ENCODE assay signal across 8 cellular contexts in genomic region chr10:5813091-5813340, GRCh38. TPM values are rescaled to one million over a fixed set of nuclear protein-coding genes. Genes with fewer than 3 reads are reported as not detected.
DNase-seq lines count a peak whose midpoint lies in the region; ATAC-seq and TF ChIP-seq lines count a peak whose summit lies in the region.

No MANE protein-coding gene starts in this region.

- TF ChIP-seq CTCF in GM12875 (IDR thresholded peaks at IDR 0.05; ENCODE audit: borderline replicate concordance, insufficient read depth, low read depth, low read length) (no peak), HFF-Myc (IDR thresholded peaks at IDR 0.05; ENCODE audit: low read depth, low read length, missing control alignments) (no peak), PC-3 (conservative IDR thresholded peaks at IDR 0.05; ENCODE audit: low read depth, low read length) (no peak), osteocyte (IDR thresholded peaks at IDR 0.05) (no peak)

- peak; percentile 18 for ATAC-seq in PC-3

- H2AFZ ChIP-seq in PC-3 (ENCODE audit: low read length), result no peak overlapping the region

- H3K27me3 ChIP-seq in PC-3 (ENCODE audit: low read length) (no peaks in the 10 kb centered on the region), esophagus (ENCODE audit: control insufficient read depth in 1 of 2, insufficient read depth in 2 of 2, low read length in 2 of 2) (no peaks in the 10 kb centered on the region)

- H3K9me2 ChIP-seq in PC-3 (replicated peaks; ENCODE audit: low read length), result no peaks in the 10 kb centered on the region

- peaks cover 33% of the 10 kb centered on the region for H4K20me1 ChIP-seq in PC-3 (ENCODE audit: low read length)

- CTCF ChIA-PET in PC-3 (lab: Charles Lee), result no interaction called here

- H3F3A ChIP-seq in PC-3 (ENCODE audit: low read length, unreplicated experiment), result no peaks in the 10 kb centered on the region

- H3K27ac Mint-ChIP-seq in osteocyte (ENCODE audit: unreplicated experiment), result peak overlapping the region; percentile 94

- H3K9me3 ChIP-seq in PC-3 (ENCODE audit: low read length) (no peaks in the 10 kb centered on the region), esophagus (ENCODE audit: control insufficient read depth in 2 of 2, insufficient read depth in 1 of 2, low read depth in 1 of 2, low read length in 1 of 2) (no peaks in the 10 kb centered on the region)

- no peaks in the 10 kb centered on the region for H3K36me3 Mint-ChIP-seq in osteocyte (ENCODE audit: unreplicated experiment)

- H3K4me1 Mint-ChIP-seq in osteocyte (ENCODE audit: unreplicated experiment), result peaks cover 50% of the 10 kb centered on the region

- H3K4me1 ChIP-seq in PC-3 (ENCODE audit: insufficient read depth, low read length), result peaks cover 26% of the 10 kb centered on the region
- H3K4me1 ChIP-seq in esophagus (ENCODE audit: control insufficient read depth in 2 of 2, insufficient read depth in 2 of 2, low read length in 1 of 2), result no peaks in the 10 kb centered on the region

- H3K79me2 ChIP-seq in PC-3 (ENCODE audit: low read length), result peaks cover 62% of the 10 kb centered on the region

- no peaks in the 10 kb centered on the region for H3K27me3 Mint-ChIP-seq in osteocyte (ENCODE audit: unreplicated experiment)

- H3K9ac ChIP-seq in PC-3 (ENCODE audit: low read length), result peak overlapping the region; percentile 99

- POLR2A ChIA-PET in PC-3 (lab: Charles Lee; ENCODE audit: unreplicated experiment), result interaction anchor here (0.6 to 1.4 kb wide), 4 partner anchors 25 to 367 kb away, joined by 3 to 5 read pairs (median 4); partner anchors contain the start of genes ANKRD16 and FBH1

- H3K36me3 ChIP-seq in PC-3 (ENCODE audit: low read depth, low read length) (no peaks in the 10 kb centered on the region), esophagus (ENCODE audit: control insufficient read depth in 2 of 2, insufficient read depth in 2 of 2, low read length in 1 of 2) (no peaks in the 10 kb centered on the region)

- intact Hi-C loops in PC-3 (cut with micrococcal nuclease), result loop anchor here (5.0 kb wide), 2 partner anchors 74 to 126 kb away; partner anchors contain the start of gene ANKRD16

- peak overlapping the region; percentile 70 for H3K27ac ChIP-seq in PC-3 (ENCODE audit: low read length)
- peak overlapping the region; percentile 98 to 99 for H3K27ac ChIP-seq in esophagus (ENCODE audit: low read depth in 2 of 2, low read length in 1 of 2)

- peak overlapping the region; percentile 94 for H3K4me3 ChIP-seq in GM12875 (ENCODE audit: low read depth, low read length)
- H3K4me3 ChIP-seq in HFF-Myc (replicated peaks; ENCODE audit: low read depth, low read length), result peak overlapping the region; percentile 90
- H3K4me3 ChIP-seq in PC-3 (ENCODE audit: low read length), result peak overlapping the region; percentile 96
- peak overlapping the region; percentile 95 to 99 for H3K4me3 ChIP-seq in esophagus (ENCODE audit: low read depth in 1 of 2, low read length in 2 of 2)

- BruUV-seq in PC-3 (replicated peaks; lab: Mats Ljungman, UMichigan), result no TSS peak

- no peak for DNase-seq in HFF-Myc (ENCODE audit: extremely low read depth, low read depth)
- no peak for DNase-seq in PC-3
- DNase-seq in osteocyte (ENCODE audit: extremely low spot score, unreplicated experiment), result no peak
- no peak for DNase-seq in globus pallidus (ENCODE audit: low spot score)
- DNase-seq in HT-29 (ENCODE audit: low spot score), result no peak
- no peak for DNase-seq in NCI-H82 treated with DMSO at 0.1 percent for 48 hours (lab: John Stamatoyannopoulos, UW; ENCODE audit: unreplicated experiment)

- H3K9me3 Mint-ChIP-seq in osteocyte (ENCODE audit: unreplicated experiment), result no peaks in the 10 kb centered on the region

- peak overlapping the region; percentile 91 for H3K4me2 ChIP-seq in PC-3 (ENCODE audit: low read length)

- peak overlapping the region; percentile 83 for H3K4me3 Mint-ChIP-seq in osteocyte (ENCODE audit: unreplicated experiment)

- WGBS in esophagus, 2 donors, result 0 to 1% methylated on average over 24 to 29 of the region's 29 CpGs

RNA-seq across cellular contexts. Expression of gene GDI2, which starts 0.2 kb away (rescaled TPM):
- total RNA-seq in PC-3 (2014; rRNA removed) (94.7 and 122 TPM in 2 replicates), osteocyte (229 and 232 TPM in 2 replicates)
- 100 to 1,000 TPM in 1 of 2 donors, 10 to 100 TPM in 1; 58.2 to 109 TPM for polyA plus RNA-seq in esophagus
- total RNA-seq in HT-29 (2014; rRNA removed; shearing (Covaris generic)), result 185 and 211 TPM in 2 replicates
